ENCODE assay signal across 26 cellular contexts in genomic region chr6:142048593-142048980, GRCh38.
"Had no signal": no experiment of that assay in that cellular context is flagged by ENCODE, and none has a peak within 500 bp of the region (broad histone marks: within the 10 kb centered on the region; RNA-seq: fewer than 3 reads in every experiment).

No MANE protein-coding gene starts in this region.

- DNase-seq: activated B cell treated with CpG ODN at 0.5 μM for 24 hours; activated CD4-positive, alpha-beta T cell treated with anti-CD3 and anti-CD28 coated beads for 48 hours; activated CD4-positive, alpha-beta T cell treated with anti-CD3 and anti-CD28 coated beads, Interleukin-2, amount 50 U/mL, for 1 hour; activated CD4-positive, alpha-beta T cell treated with anti-CD3 and anti-CD28 coated beads, Interleukin-2, amount 50 U/mL, for 48 hours; activated CD8-positive, alpha-beta memory T cell treated with anti-CD3 and anti-CD28 coated beads for 24 hours; activated CD8-positive, alpha-beta T cell treated with anti-CD3 and anti-CD28 coated beads for 36 hours; activated effector memory CD4-positive, alpha-beta T cell treated with Interleukin-2 at 50 U/mL for 16 hours; activated naive CD4-positive, alpha-beta T cell treated with anti-CD3 and anti-CD28 coated beads for 36 hours; activated naive CD8-positive, alpha-beta T cell treated with anti-CD3 and anti-CD28 coated beads for 36 hours; activated naive CD8-positive, alpha-beta T cell treated with anti-CD3 and anti-CD28 coated beads, Interleukin-2, amount 50 U/mL, for 24 hours; activated T-cell treated with anti-CD3 and anti-CD28 coated beads, Interleukin-2, amount 50 U/mL, for 4 hours; adrenal gland; body of pancreas; caudate nucleus; cortex of kidney; dermis blood vessel endothelial cell; effector CD4-positive, alpha-beta T cell; effector memory CD8-positive, alpha-beta T cell; erythroblast; foreskin keratinocyte; gastrocnemius medialis; glutamatergic neuron; heart left ventricle; T1000; WERI-Rb-1 had no signal

- H3K36me3 ChIP-seq: adrenal gland, esophagus muscularis mucosa, gastrocnemius medialis, heart left ventricle, WERI-Rb-1 had no signal

- H3K4me3 ChIP-seq: adrenal gland, body of pancreas, esophagus muscularis mucosa, gastrocnemius medialis, heart left ventricle had no signal

- H3K27me3 ChIP-seq: adrenal gland, body of pancreas, esophagus muscularis mucosa, foreskin keratinocyte, gastrocnemius medialis had no signal

- H3K9me3 ChIP-seq: adrenal gland, body of pancreas, gastrocnemius medialis had no signal

- H3K4me1 ChIP-seq: adrenal gland, body of pancreas, foreskin keratinocyte, gastrocnemius medialis, heart left ventricle had no signal

- H3K27ac ChIP-seq: adrenal gland, body of pancreas, esophagus muscularis mucosa, foreskin keratinocyte, gastrocnemius medialis, heart left ventricle, WERI-Rb-1 had no signal
